Comparison of ENCODE assay signal across 25 cellular contexts in the genomic region with DNA sequence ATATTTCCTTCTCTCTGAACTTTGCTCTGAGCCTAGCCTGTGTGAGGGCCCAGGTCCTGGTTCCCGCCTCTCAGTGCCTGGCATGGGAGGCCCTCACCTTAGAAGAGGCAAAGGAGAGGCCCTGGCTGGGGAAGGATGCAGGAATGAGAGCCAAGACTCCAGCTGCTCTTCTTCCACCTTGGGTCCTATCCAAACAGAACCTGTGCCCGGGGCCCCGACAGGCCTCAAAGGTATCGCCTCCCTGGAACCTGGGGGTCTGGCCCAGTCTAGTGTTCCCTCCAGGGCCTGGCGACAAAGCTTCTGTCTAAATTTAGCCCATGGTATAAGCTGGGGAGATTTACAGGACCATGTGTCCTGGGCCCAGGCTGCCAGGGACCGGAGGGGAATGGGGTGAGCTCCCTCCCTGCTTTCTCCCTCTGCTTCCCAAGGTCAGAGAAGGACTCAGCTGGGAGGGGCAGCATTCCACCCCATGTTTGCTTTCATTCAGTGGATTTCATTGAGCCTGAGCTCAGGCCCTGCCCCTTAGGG. TPM values are rescaled to one million over a fixed set of nuclear protein-coding genes. Genes with fewer than 3 reads are reported as not detected.
DNase-seq lines count a peak whose midpoint lies in the region; ATAC-seq, FAIRE-seq and TF ChIP-seq lines count a peak whose summit lies in the region.
"Had no signal": no experiment of that assay in that cellular context is flagged by ENCODE, and none has a peak within 500 bp of the region (broad histone marks: within the 10 kb centered on the region; RNA-seq: fewer than 3 reads in every experiment).

No MANE protein-coding gene starts in this region.

- no peak overlapping the region for H2BK120ac ChIP-seq in H1 (replicated peaks; ENCODE audit: low read depth, low read length)

- no peak for TF ChIP-seq RAD21 in H1 (IDR thresholded peaks at IDR 0.05 in 1 of 2, conservative IDR thresholded peaks at IDR 0.05 in 1 of 2; ENCODE audit: low read depth in 2 of 2, low read length in 2 of 2)

- peaks cover 0 to 5% of the 10 kb centered on the region in 2 experiments for H4K20me1 ChIP-seq in H1 (replicated peaks in 1 of 2; ENCODE audit: control insufficient read depth in 1 of 2, insufficient read depth in 2 of 2, low read length in 2 of 2)

- DNase-seq in DMS 273 (lab: John Stamatoyannopoulos, UW; ENCODE audit: unreplicated experiment) (peak; percentile 45), DMS 273 treated with DMSO at 0.1 percent for 48 hours (lab: John Stamatoyannopoulos, UW) (no peak), H1 (ENCODE audit: low read depth in 1 of 2, low spot score in 2 of 2) (no peak), left colon (no peak), GM20000 (ENCODE audit: low spot score) (no peak), Peyer's patch (no peak)
- DNase-seq: activated CD4-positive, alpha-beta T cell treated with anti-CD3 and anti-CD28 coated beads for 4 hours; activated T-cell treated with anti-CD3 and anti-CD28 coated beads, Interleukin-2, amount 50 U/mL, for 4 hours; CD4-positive, CD25-positive, alpha-beta regulatory T cell; cortex of kidney; foreskin melanocyte; GM23248; KG1; NCI-H146; NCI-H510A treated with DMSO at 0.1 percent for 48 hours; nucleus accumbens; retina had no signal

- no peak overlapping the region for H2AFZ ChIP-seq in H1 (ENCODE audit: low read length)
- H2AFZ ChIP-seq: GM23248 had no signal

- H3K9ac ChIP-seq in H1 (replicated peaks in 1 of 4; ENCODE audit: extremely low read depth in 1 of 4, low read depth in 3 of 4, low read length in 3 of 4) = no peak overlapping the region
- peak overlapping the region; percentile 48 to 66 (median 63) for H3K9ac ChIP-seq in skeletal muscle tissue (ENCODE audit: low read depth in 1 of 3, low read length in 3 of 3)
- H3K9ac ChIP-seq: GM23248 had no signal

- H3K27me3 ChIP-seq in H1 (replicated peaks in 1 of 4; ENCODE audit: control insufficient read depth in 3 of 4, extremely low read depth in 1 of 4, insufficient read depth in 3 of 4, low read length in 3 of 4) = no peaks in the 10 kb centered on the region
- peaks cover 0 to 5% (median 0%) of the 10 kb centered on the region in 3 donors for H3K27me3 ChIP-seq in skeletal muscle tissue (ENCODE audit: control insufficient read depth in 3 of 3, insufficient read depth in 3 of 3, low read length in 3 of 3)
- no peaks in the 10 kb centered on the region for H3K27me3 ChIP-seq in Peyer's patch
- H3K27me3 ChIP-seq: esophagus muscularis mucosa had no signal

- no peaks in the 10 kb centered on the region for H3K9me3 ChIP-seq in H1 (ENCODE audit: insufficient read depth in 2 of 2, low read depth in 1 of 2, low read length in 1 of 2)
- H3K9me3 ChIP-seq in skeletal muscle tissue (ENCODE audit: control insufficient read depth in 3 of 3, low read length in 3 of 3) = no peaks in the 10 kb centered on the region
- no peaks in the 10 kb centered on the region for H3K9me3 ChIP-seq in Peyer's patch
- H3K9me3 ChIP-seq: esophagus muscularis mucosa had no signal

- H3K36me3 ChIP-seq in H1 (ENCODE audit: control insufficient read depth in 2 of 4, insufficient read depth in 4 of 4, low read length in 3 of 4) (no peaks in the 10 kb centered on the region), skeletal muscle tissue (ENCODE audit: control insufficient read depth in 3 of 3, insufficient read depth in 3 of 3, low read length in 3 of 3) (no peaks in the 10 kb centered on the region), Peyer's patch (no peaks in the 10 kb centered on the region)
- H3K36me3 ChIP-seq: esophagus muscularis mucosa had no signal

- no peak overlapping the region for H3K4me3 ChIP-seq in H1 (ENCODE audit: extremely low read depth in 1 of 4, insufficient read depth in 2 of 4, low read depth in 3 of 4, low read length in 4 of 4)
- no peak overlapping the region for H3K4me3 ChIP-seq in skeletal muscle tissue (ENCODE audit: low read length in 3 of 3)
- H3K4me3 ChIP-seq in Peyer's patch = no peak overlapping the region
- H3K4me3 ChIP-seq: esophagus muscularis mucosa, GM23248, SK-N-MC had no signal

- no peak overlapping the region for H3K14ac ChIP-seq in H1 (ENCODE audit: insufficient read length)

- WGBS in H1 (ENCODE audit: extremely low coverage in 1 of 2, insufficient coverage in 1 of 2, insufficient read length in 1 of 2, insufficient replicate concordance in 2 of 2, low coverage in 1 of 2, low lambda C conversion rate in 2 of 2, missing lambda C conversion rate in 1 of 2), 2 experiments = 84% methylated on average over 6 of the region's 6 CpGs; no CpG with 5 or more reads in 1 of the 2 experiments

- no peak overlapping the region for H2AK5ac ChIP-seq in H1 (ENCODE audit: low read depth, low read length)

- peak overlapping the region; percentile 68; the same call in 1 of the 2 replicates for H2BK12ac ChIP-seq in H1 (ENCODE audit: low read depth, low read length)

- H2BK20ac ChIP-seq in H1 (ENCODE audit: low read length) = peak overlapping the region; percentile 32; the same call in 1 of the 2 replicates

- H3K4me2 ChIP-seq in H1 (ENCODE audit: insufficient read depth in 1 of 2, low read depth in 2 of 2, low read length in 2 of 2) = no peak overlapping the region

- H3K79me2 ChIP-seq in H1 (ENCODE audit: control insufficient read depth in 1 of 2, insufficient read depth in 2 of 2, low read length in 2 of 2) = no peaks in the 10 kb centered on the region

- H3K4ac ChIP-seq in H1 (replicated peaks; ENCODE audit: insufficient read length, low read depth, low read length) = no peak overlapping the region

- no peaks in the 10 kb centered on the region for H3K79me1 ChIP-seq in H1 (ENCODE audit: low read depth, low read length)

- FAIRE-seq in H1 (lab: Jason Lieb, UNC) = no peak
- FAIRE-seq: keratinocyte had no signal

- TF ChIP-seq EP300 in H1 (IDR thresholded peaks at IDR 0.05; ENCODE audit: borderline replicate concordance in 1 of 2, low read depth in 2 of 2, low read length in 2 of 2) = no peak

- TF ChIP-seq POLR2A in H1 (IDR thresholded peaks at IDR 0.05; ENCODE audit: control extremely low read depth in 1 of 2, low read depth in 2 of 2, low read length in 2 of 2) = no peak
- no peak for TF ChIP-seq POLR2A in Peyer's patch (IDR thresholded peaks at IDR 0.05)

- ATAC-seq in left colon (peak; percentile 65), HG02759 (IDR thresholded peaks at IDR 0.05; ENCODE audit: unreplicated experiment) (no peak)
- ATAC-seq: activated T-cell treated with anti-CD3 and anti-CD28 coated beads, Interleukin-2, amount 50 U/mL, for 4 hours had no signal

- no peak overlapping the region; the same call in 1 of the 2 replicates for H3K18ac ChIP-seq in H1 (ENCODE audit: extremely low read depth, low read length)

- CTCF ChIA-PET in H1 (lab: Charles Lee; ENCODE audit: partially characterized antibody) = interaction anchor here (0.7 to 2.5 kb wide), 11 partner anchors 8 to 46 kb away, joined by 3 to 14 read pairs (median 5); a partner anchor contains a TSS

- no peak overlapping the region for H4K8ac ChIP-seq in H1 (ENCODE audit: extremely low read depth, insufficient read depth, low read length)

- no peak overlapping the region for H4K5ac ChIP-seq in H1 (ENCODE audit: insufficient read length, low read depth, low read length)

- H3K56ac ChIP-seq in H1 (replicated peaks; ENCODE audit: insufficient read length, low read depth, low read length) = no peak overlapping the region

- no peak overlapping the region for H4K91ac ChIP-seq in H1 (replicated peaks; ENCODE audit: insufficient read length, low read length)

- POLR2A ChIA-PET in H1 (lab: Charles Lee; ENCODE audit: partially characterized antibody) = interaction anchor here (0.7 to 1.4 kb wide), 6 partner anchors 9 to 59 kb away, joined by 3 to 4 read pairs (median 3); no protein-coding TSS in a partner anchor

- peak overlapping the region; percentile 46; the same call in 1 of the 2 replicates for H2BK15ac ChIP-seq in H1 (ENCODE audit: low read length)

- H3K23ac ChIP-seq in H1 (ENCODE audit: insufficient read length) = no peak overlapping the region

- H3K27ac ChIP-seq in H1 (ENCODE audit: low read depth, low read length) (no peak overlapping the region), skeletal muscle tissue (ENCODE audit: low read depth, low read length) (peak overlapping the region; percentile 93), Peyer's patch (peak overlapping the region in 1 of 4 donors; percentile 9)
- H3K27ac ChIP-seq: 22Rv1, GM23248, SK-N-MC had no signal

- no peaks in the 10 kb centered on the region; the same call in 1 of the 2 replicates for H3K23me2 ChIP-seq in H1 (ENCODE audit: low read depth, low read length)

- TF ChIP-seq CTCF in H1 (IDR thresholded peaks at IDR 0.05; ENCODE audit: control extremely low read depth in 1 of 3, insufficient read depth in 1 of 3, low read depth in 1 of 3, low read length in 3 of 3) (no peak), GM20000 (IDR thresholded peaks at IDR 0.05; ENCODE audit: extremely low read depth, missing control alignments) (no peak), Peyer's patch (IDR thresholded peaks at IDR 0.05) (no peak)

- intact Hi-C loops in left colon (cut with DNase I, micrococcal nuclease) = no loop called here

- peaks cover 0 to 13% (median 2%) of the 10 kb centered on the region in 4 experiments; a peak in 2 of 7 replicates for H3K4me1 ChIP-seq in H1 (replicated peaks in 1 of 4; ENCODE audit: control insufficient read depth in 3 of 4, insufficient read depth in 4 of 4, low read length in 3 of 4)
- H3K4me1 ChIP-seq in skeletal muscle tissue (ENCODE audit: control insufficient read depth in 3 of 3, insufficient read depth in 3 of 3, low read length in 3 of 3) = peaks cover 12 to 37% (median 29%) of the 10 kb centered on the region in 3 donors
- H3K4me1 ChIP-seq in Peyer's patch = peaks cover 0 to 4% (median 0%) of the 10 kb centered on the region in 4 donors

- H2BK5ac ChIP-seq in H1 (ENCODE audit: low read depth, low read length) = no peak overlapping the region; the same call in 1 of the 2 replicates

RNA-seq across cellular contexts. Expression of a gene that starts 12.0 kb away (rescaled TPM):
- total RNA-seq in H1 (2021; fragmentation: NEBNext Ultra II Directional; extraction: Animal tissue kit (Norgen Biotek cat#: 25700)) = 0.19 and 0.37 TPM in 2 replicates
- 0.99 and 1.3 TPM in 2 replicates for polyA plus RNA-seq in H1 (2011; rRNA removed)
- 0.79 TPM for polyA plus RNA-seq in H1 (2011; cell fraction: cytosol; rRNA removed)
- 2.5 TPM for polyA plus RNA-seq in H1 (2011; cell fraction: nucleus; rRNA removed)
- polyA plus RNA-seq in H1 (2012, experiment 1 of 2) = 0.66 to 0.97 TPM (median 0.72 TPM) in 4 replicates
- polyA plus RNA-seq in H1 (2012, experiment 2 of 2) = 0.47 TPM
- 0.39 TPM for polyA plus RNA-seq in H1 (2013, experiment 1 of 2)
- 0.37 TPM for polyA plus RNA-seq in H1 (2013, experiment 2 of 2)
- 0.35 and 1.8 TPM in 2 replicates for polyA minus RNA-seq in H1 (2011; rRNA and poly(A)+ RNA removed)
- 0.37 TPM for polyA minus RNA-seq in H1 (2011; cell fraction: cytosol; rRNA and poly(A)+ RNA removed)
- 0.40 TPM for polyA minus RNA-seq in H1 (2011; cell fraction: nucleus; rRNA and poly(A)+ RNA removed)
- total RNA-seq in left colon (under 1 TPM in 1 of 2 donors, not detected in 1; 0.09 TPM), skeletal muscle tissue (under 0.01 TPM), Peyer's patch (not detected)
- total RNA-seq: activated T-cell treated with anti-CD3 and anti-CD28 coated beads, Interleukin-2, amount 50 U/mL, for 4 hours; CD4-positive, CD25-positive, alpha-beta regulatory T cell; GM23248; HT-29; RPMI7951 had no signal
- polyA plus RNA-seq: CD4-positive, CD25-positive, alpha-beta regulatory T cell; keratinocyte had no signal

RNA-seq across cellular contexts. Expression of a gene that starts 57.7 kb away (rescaled TPM):
- total RNA-seq in H1 (2021; fragmentation: NEBNext Ultra II Directional; extraction: Animal tissue kit (Norgen Biotek cat#: 25700)) = 0.60 and 0.84 TPM in 2 replicates
- 0.94 and 1.2 TPM in 2 replicates for polyA plus RNA-seq in H1 (2011; rRNA removed)
- 1.8 TPM for polyA plus RNA-seq in H1 (2011; cell fraction: cytosol; rRNA removed)
- polyA plus RNA-seq in H1 (2011; cell fraction: nucleus; rRNA removed) = 4.0 TPM
- 0.71 to 2.0 TPM (median 1.0 TPM) in 4 replicates for polyA plus RNA-seq in H1 (2012, experiment 1 of 2)
- polyA plus RNA-seq in H1 (2012, experiment 2 of 2) = 0.22 TPM
- 0.39 TPM for polyA plus RNA-seq in H1 (2013, experiment 1 of 2)
- polyA plus RNA-seq in H1 (2013, experiment 2 of 2) = 0.11 TPM
- polyA minus RNA-seq in H1 (2011; rRNA and poly(A)+ RNA removed) = 1.1 and 1.9 TPM in 2 replicates
- polyA minus RNA-seq in H1 (2011; cell fraction: cytosol; rRNA and poly(A)+ RNA removed) = 0.73 TPM
- polyA minus RNA-seq in H1 (2011; cell fraction: nucleus; rRNA and poly(A)+ RNA removed) = 2.9 TPM
- total RNA-seq in left colon = 1 to 10 TPM; 3.5 to 6.4 TPM
- 35.5 TPM for total RNA-seq in skeletal muscle tissue
- 10 to 100 TPM in 1 of 4 donors, 1 to 10 TPM in 3; 3.1 to 24.8 (median 4.8) TPM for total RNA-seq in Peyer's patch
- total RNA-seq: CD4-positive, CD25-positive, alpha-beta regulatory T cell; GM23248; HT-29 had no signal
- polyA plus RNA-seq: keratinocyte had no signal

Comparison
In these comparisons a context has a peak if more than half of its experiments do, and no peak if none do; other contexts are left out.
1. H3K9ac ChIP-seq: peak in skeletal muscle tissue (3 of 3); none in H1 (0 of 4).